15 cellular contexts compared by ENCODE assay signal in the genomic region with DNA sequence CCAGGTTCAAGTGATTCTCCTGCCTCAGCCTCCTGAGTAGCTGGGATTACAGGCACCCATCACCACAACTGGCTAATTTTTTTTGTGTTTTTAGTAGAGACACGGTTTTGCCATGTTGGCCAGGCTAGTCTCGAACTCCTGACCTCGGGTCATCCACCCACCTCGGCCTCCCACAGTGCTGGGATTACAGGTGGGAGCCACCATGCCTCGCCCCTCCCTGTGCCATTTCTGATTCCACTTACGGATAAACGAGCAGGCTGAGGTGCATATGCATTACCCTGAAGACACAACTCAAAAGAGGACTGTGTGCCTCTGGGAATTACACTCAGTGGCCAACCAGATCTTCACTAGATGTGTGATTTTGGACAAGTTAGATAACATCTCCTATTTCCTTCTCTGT. TPM values are rescaled to one million over a fixed set of nuclear protein-coding genes. Genes with fewer than 3 reads are reported as not detected.
"Had no signal": no experiment of that assay in that cellular context is flagged by ENCODE, and none has a peak within 500 bp of the region (broad histone marks: within the 10 kb centered on the region; RNA-seq: fewer than 3 reads in every experiment).

No MANE protein-coding gene starts in this region.

RNA-seq across cellular contexts. Expression of gene EMX2, which starts 35.5 kb away (rescaled TPM):
- total RNA-seq: activated naive CD4-positive, alpha-beta T cell treated with anti-CD3 and anti-CD28 coated beads for 36 hours; activated naive CD4-positive, alpha-beta T cell treated with anti-CD3 and anti-CD28 coated beads, Interleukin-2, amount 50 U/mL, for 72 hours; activated naive CD8-positive, alpha-beta T cell treated with anti-CD3 and anti-CD28 coated beads for 36 hours; activated naive CD8-positive, alpha-beta T cell treated with anti-CD3 and anti-CD28 coated beads, Interleukin-2, amount 10 ng/mL, durations not matched to agents 7 days and 5 days; activated T-cell treated with anti-CD3 and anti-CD28 coated beads, Interleukin-2, amount 50 U/mL, for 4 hours; activated T-cell treated with anti-CD3 and anti-CD28 coated beads, Interleukin-2, amount 50 U/mL, for 72 hours; activated T-helper 1 cell treated with anti-CD3 and anti-CD28 coated beads, Interleukin-12 subunit alpha, Interleukin-12 subunit beta, Interleukin-2, Interleukin-4 antibody, amounts not matched to agents 30 ng/mL and 10 ng/mL and 1 ng/mL, durations not matched to agents 14 hours and 24 hours and 36 hours; activated T-helper 17 cell treated with anti-CD3 and anti-CD28 coated beads, Interleukin-2, amount 50 U/mL, for 72 hours; activated T-helper 2 cell treated with anti-CD3 and anti-CD28 coated beads, Interferon-gamma antibody, Interleukin-2, Interleukin-4, amounts not matched to agents 10 μg/mL and 5 μg/mL and 100 μg/mL, durations not matched to agents 14 hours and 24 hours and 36 hours; ascending aorta; astrocyte; body of pancreas; bronchial epithelial cell; cardiac muscle cell had no signal
- polyA plus RNA-seq: aorta, cardiac muscle cell had no signal
